ENCODE assay signal across 6 cellular contexts in the genomic region with DNA sequence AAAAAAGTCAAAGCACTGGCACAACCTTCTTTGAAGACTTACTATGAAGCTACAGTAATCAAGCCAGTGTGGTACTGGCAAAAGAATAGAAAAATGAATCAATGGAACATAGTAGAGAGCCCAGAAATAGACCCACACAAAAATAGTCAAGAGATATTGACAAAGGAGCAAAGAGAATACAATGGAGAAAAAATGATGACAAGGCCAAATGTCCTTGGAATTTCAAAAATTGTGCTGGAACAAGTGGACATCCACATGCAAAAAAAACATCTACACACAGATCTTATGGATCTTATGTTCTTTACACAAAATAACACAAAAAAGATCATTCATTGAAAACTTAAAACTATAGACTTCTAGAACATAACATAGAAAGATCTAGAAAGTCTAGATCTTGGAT.
"Had no signal": no experiment of that assay in that cellular context is flagged by ENCODE, and none has a peak within 500 bp of the region (broad histone marks: within the 10 kb centered on the region; RNA-seq: fewer than 3 reads in every experiment).

No MANE protein-coding gene starts in this region.

- H3K4me3 ChIP-seq: K562 had no signal

- FAIRE-seq: HTR-8/SVneo, K562 had no signal

- H3K9ac ChIP-seq: KMS-11 had no signal

- H3K27ac ChIP-seq: HL-60, KMS-11 had no signal

- ATAC-seq: K562 had no signal

- DNase-seq: KBM-7, KG1 had no signal

- H3K4me2 ChIP-seq: KMS-11 had no signal
